In genomic region chr7:117791877-117792780, GRCh38 we compare ENCODE assay signal across 10 cellular contexts.
DNase-seq lines count a peak whose midpoint lies in the region; ATAC-seq lines count a peak whose summit lies in the region.
"Had no signal": no experiment of that assay in that cellular context is flagged by ENCODE, and none has a peak within 500 bp of the region (broad histone marks: within the 10 kb centered on the region; RNA-seq: fewer than 3 reads in every experiment).

No MANE protein-coding gene starts in this region.

- no peak overlapping the region for H3K4me3 ChIP-seq in H7 (ENCODE audit: insufficient read depth, low read depth, low read length)
- H3K4me3 ChIP-seq: pancreas had no signal

- H3K36me3 ChIP-seq in H7 (replicated peaks; ENCODE audit: control insufficient read depth, insufficient read depth, low read length): peaks cover 4% of the 10 kb centered on the region; the same call in 1 of the 2 replicates

- ATAC-seq in GM18508 (IDR thresholded peaks at IDR 0.05; ENCODE audit: insufficient read depth, unreplicated experiment) (peak; percentile 55), HG02610 (IDR thresholded peaks at IDR 0.05; ENCODE audit: unreplicated experiment) (peak; percentile 90)

- DNase-seq in MV-4-11 (lab: John Stamatoyannopoulos, UW) (peak; percentile 99), midbrain (lab: John Stamatoyannopoulos, UW) (peak; percentile 55), GM03348 (ENCODE audit: low spot score) (no peak), H7 (no peak), DMS79 treated with DMSO at 0.1 percent for 48 hours (lab: John Stamatoyannopoulos, UW) (no peak)
- no peak for DNase-seq in activated naive CD4-positive, alpha-beta T cell treated with Interleukin-2 at 50 U/mL for 16 hours
- DNase-seq: activated B cell treated with CpG ODN at 0.5 μM for 24 hours had no signal

- H3K27me3 ChIP-seq in H7 (ENCODE audit: control insufficient read depth, insufficient read depth, low read length): no peaks in the 10 kb centered on the region
- H3K27me3 ChIP-seq: pancreas had no signal

Comparison
In these comparisons a context has a peak if more than half of its experiments do, and no peak if none do; other contexts are left out.
1. DNase-seq: peak in MV-4-11 (single experiment) and midbrain (single experiment); none in activated naive CD4-positive, alpha-beta T cell treated with Interleukin-2 at 50 U/mL for 16 hours (single experiment), GM03348 (single experiment), H7 (single experiment) and DMS79 treated with DMSO at 0.1 percent for 48 hours (single experiment).